ENCODE assay signal across 28 cellular contexts in genomic region chr6:127083231-127084015, GRCh38. TPM values are rescaled to one million over a fixed set of nuclear protein-coding genes. Genes with fewer than 3 reads are reported as not detected.
"Had no signal": no experiment of that assay in that cellular context is flagged by ENCODE, and none has a peak within 500 bp of the region (broad histone marks: within the 10 kb centered on the region; RNA-seq: fewer than 3 reads in every experiment).

No MANE protein-coding gene starts in this region.

- H3K27ac Mint-ChIP-seq: mesothelial cell of epicardium, naive B cell had no signal

- H3K36me3 ChIP-seq: esophagus squamous epithelium, gastrocnemius medialis, heart right ventricle, left lung, lower lobe of right lung had no signal

- H3K4me3 ChIP-seq: coronary artery, dorsolateral prefrontal cortex, esophagus squamous epithelium, gastrocnemius medialis, heart right ventricle, left lung, lower lobe of right lung, mucosa of descending colon had no signal

- DNase-seq: dermis blood vessel endothelial cell; dorsolateral prefrontal cortex; effector CD4-positive, alpha-beta T cell; effector memory CD4-positive, alpha-beta T cell; erythroblast; esophagus squamous epithelium; foreskin fibroblast; foreskin melanocyte; gastrocnemius medialis; glutamatergic neuron; head of caudate nucleus; heart right ventricle; hippocampal formation; left cardiac atrium; left lung; left ventricle myocardium superior; lower lobe of right lung; mesenchymal stem cell; mucosa of descending colon; naive B cell had no signal

- H3K4me3 Mint-ChIP-seq: mesothelial cell of epicardium, naive B cell had no signal

- H3K9me3 Mint-ChIP-seq: naive B cell had no signal

- H3K4me1 Mint-ChIP-seq: naive B cell had no signal

- H3K9me3 ChIP-seq: esophagus squamous epithelium, gastrocnemius medialis, heart right ventricle, left lung, lower lobe of right lung, mucosa of descending colon had no signal

- H3K4me1 ChIP-seq: esophagus squamous epithelium, left lung, lower lobe of right lung had no signal

- H3K36me3 Mint-ChIP-seq: mesothelial cell of epicardium, naive B cell had no signal

- FAIRE-seq: colon, endothelial cell of umbilical vein, islet of Langerhans, keratinocyte had no signal

- H3K27me3 ChIP-seq: esophagus squamous epithelium, gastrocnemius medialis, heart right ventricle, left lung had no signal

- H3K27ac ChIP-seq: coronary artery, dorsolateral prefrontal cortex, epithelial cell of prostate, esophagus squamous epithelium, gastrocnemius medialis, heart right ventricle, left lung, lower lobe of right lung had no signal

RNA-seq across cellular contexts. Expression of gene RSPO3, which starts 35.0 kb away (rescaled TPM):
- total RNA-seq: lung microvascular endothelial cell had no signal
- polyA plus RNA-seq: keratinocyte had no signal
